25 cellular contexts compared by ENCODE assay signal in genomic region chr14:96257900-96258299, GRCh38. TPM values are rescaled to one million over a fixed set of nuclear protein-coding genes. Genes with fewer than 3 reads are reported as not detected.
"Had no signal": no experiment of that assay in that cellular context is flagged by ENCODE, and none has a peak within 500 bp of the region (broad histone marks: within the 10 kb centered on the region; RNA-seq: fewer than 3 reads in every experiment).

No MANE protein-coding gene starts in this region.

- DNase-seq: activated CD4-positive, alpha-beta T cell treated with anti-CD3 and anti-CD28 coated beads for 36 hours; activated CD4-positive, alpha-beta T cell treated with anti-CD3 and anti-CD28 coated beads, Interleukin-2, amount 50 U/mL, for 4 hours; activated CD4-positive, CD25-positive, alpha-beta regulatory T cell; activated naive CD4-positive, alpha-beta T cell; activated T-cell treated with anti-CD3 and anti-CD28 coated beads for 4 hours; activated T-cell treated with anti-CD3 and anti-CD28 coated beads, Interleukin-2, amount 50 U/mL, for 72 hours; central memory CD4-positive, alpha-beta T cell; head of caudate nucleus; hippocampal formation; left cardiac atrium; left ventricle myocardium superior; retina; stimulated activated CD4-positive, alpha-beta T cell treated with anti-CD3 and anti-CD28 coated beads, Interleukin-15, amount 100 ng/mL, for 24 hours; stimulated activated CD4-positive, alpha-beta T cell treated with anti-CD3 and anti-CD28 coated beads, Interleukin-2, amount 100 ng/mL, for 24 hours; stimulated activated naive CD4-positive, alpha-beta T cell; T-helper 2 cell had no signal

- H3K4me3 ChIP-seq: breast epithelium, esophagus muscularis mucosa, prostate gland, sigmoid colon, suprapubic skin, tibial nerve had no signal

- H3K9me3 ChIP-seq: breast epithelium, esophagus muscularis mucosa, prostate gland, sigmoid colon, suprapubic skin had no signal

- ATAC-seq: activated CD4-positive, alpha-beta T cell treated with anti-CD3 and anti-CD28 coated beads for 36 hours; activated naive CD4-positive, alpha-beta T cell treated with anti-CD3 and anti-CD28 coated beads, Interleukin-2, amount 50 U/mL, for 72 hours; activated T-cell treated with anti-CD3 and anti-CD28 coated beads, Interleukin-2, amount 50 U/mL, for 72 hours; left cardiac atrium; left ventricle myocardium superior had no signal

- H3K27me3 ChIP-seq: breast epithelium, esophagus muscularis mucosa, sigmoid colon, suprapubic skin, tibial nerve had no signal

- H3K27ac ChIP-seq: breast epithelium, prostate gland, suprapubic skin, tibial nerve had no signal

- H3K4me1 ChIP-seq: prostate gland, tibial nerve had no signal

- H3K36me3 ChIP-seq: breast epithelium, esophagus muscularis mucosa, prostate gland, sigmoid colon, suprapubic skin, tibial nerve had no signal

RNA-seq across cellular contexts. Expression of gene BDKRB1, which starts 1.9 kb away (rescaled TPM):
- total RNA-seq: activated CD4-positive, alpha-beta T cell treated with anti-CD3 and anti-CD28 coated beads for 36 hours; activated naive CD4-positive, alpha-beta T cell treated with anti-CD3 and anti-CD28 coated beads, Interleukin-2, amount 50 U/mL, for 72 hours; activated T-cell treated with anti-CD3 and anti-CD28 coated beads, Interleukin-2, amount 50 U/mL, for 72 hours; left ventricle myocardium superior; lung microvascular endothelial cell; osteocyte had no signal

RNA-seq across cellular contexts. Expression of gene BDKRB2, which starts 53.3 kb away (rescaled TPM):
- total RNA-seq: activated CD4-positive, alpha-beta T cell treated with anti-CD3 and anti-CD28 coated beads for 36 hours; activated T-cell treated with anti-CD3 and anti-CD28 coated beads, Interleukin-2, amount 50 U/mL, for 72 hours had no signal
